ENCODE assay signal across 11 cellular contexts in genomic region chr5:139388198-139388821, GRCh38. TPM values are rescaled to one million over a fixed set of nuclear protein-coding genes. Genes with fewer than 3 reads are reported as not detected.
A peak's percentile ranks its signal among the peaks of the same experiment; 100 is the strongest.
DNase-seq lines count a peak whose midpoint lies in the region; ATAC-seq and TF ChIP-seq lines count a peak whose summit lies in the region.
"Had no signal": no experiment of that assay in that cellular context is flagged by ENCODE, and none has a peak within 500 bp of the region (broad histone marks: within the 10 kb centered on the region; RNA-seq: fewer than 3 reads in every experiment).

No MANE protein-coding gene starts in this region.

- no peak for DNase-seq in activated T-cell treated with anti-CD3 and anti-CD28 coated beads, Interleukin-2, amount 50 U/mL, for 4 hours
- no peak for DNase-seq in activated T-cell treated with anti-CD3 and anti-CD28 coated beads, Interleukin-2, amount 50 U/mL, for 48 hours
- DNase-seq in right atrium auricular region (ENCODE audit: low spot score), result no peak
- DNase-seq in stimulated activated naive B cell treated with anti-CD40 and anti-IgM and Interleukin-4, amounts not matched to agents 10 μg/mL and 1 μg/mL and 100 μg/mL, for 72 hours, result no peak
- no peak for DNase-seq in HCEC 1CT
- DNase-seq in midbrain (lab: John Stamatoyannopoulos, UW), result no peak
- DNase-seq: activated CD4-positive, alpha-beta T cell treated with anti-CD3 and anti-CD28 coated beads for 1 hour had no signal

- ATAC-seq in activated T-cell treated with anti-CD3 and anti-CD28 coated beads, Interleukin-2, amount 50 U/mL, for 4 hours, result no peak
- no peak for ATAC-seq in stimulated activated naive B cell treated with anti-CD40 and anti-IgM and Interleukin-4, amounts not matched to agents 10 μg/mL and 1 μg/mL and 100 μg/mL, for 72 hours (replicated peaks)
- no peak for ATAC-seq in GM21529 (IDR thresholded peaks at IDR 0.05; ENCODE audit: unreplicated experiment)
- ATAC-seq: gastrocnemius medialis had no signal

- H3K4me3 Mint-ChIP-seq in activated T-cell treated with anti-CD3 and anti-CD28 coated beads, Interleukin-2, amount 50 U/mL, for 4 hours, result peak overlapping the region; percentile 24
- H3K4me3 Mint-ChIP-seq in stimulated activated naive B cell treated with anti-CD40 and anti-IgM and Interleukin-4, amounts not matched to agents 10 μg/mL and 1 μg/mL and 100 μg/mL, for 72 hours, result peak overlapping the region; percentile 92 to 93

- H3K4me1 ChIP-seq in OCI-LY3 (ENCODE audit: low read length), result peaks cover 53% of the 10 kb centered on the region
- peaks cover 0 to 70% of the 10 kb centered on the region in 2 donors for H3K4me1 ChIP-seq in right atrium auricular region

- H3K4me3 ChIP-seq in OCI-LY3 (ENCODE audit: low read length) (no peak overlapping the region), right atrium auricular region (peak overlapping the region in 1 of 2 donors; percentile 2)
- H3K4me3 ChIP-seq: gastrocnemius medialis had no signal

- no peaks in the 10 kb centered on the region for H3K9me3 Mint-ChIP-seq in activated T-cell treated with anti-CD3 and anti-CD28 coated beads, Interleukin-2, amount 50 U/mL, for 4 hours
- no peaks in the 10 kb centered on the region for H3K9me3 Mint-ChIP-seq in stimulated activated naive B cell treated with anti-CD40 and anti-IgM and Interleukin-4, amounts not matched to agents 10 μg/mL and 1 μg/mL and 100 μg/mL, for 72 hours

- TF ChIP-seq CTCF in OCI-LY3 (IDR thresholded peaks at IDR 0.05; ENCODE audit: low read depth, low read length) (no peak), right atrium auricular region (IDR thresholded peaks at IDR 0.05) (no peak)

- H3K9me3 ChIP-seq in OCI-LY3 (ENCODE audit: insufficient read depth, low read length), result no peaks in the 10 kb centered on the region; the same call in 1 of the 2 replicates
- H3K9me3 ChIP-seq in right atrium auricular region, result no peaks in the 10 kb centered on the region
- H3K9me3 ChIP-seq: gastrocnemius medialis had no signal

- no peaks in the 10 kb centered on the region for H4K20me1 ChIP-seq in OCI-LY3 (ENCODE audit: insufficient read depth, low read length)

- H3K27me3 Mint-ChIP-seq in activated T-cell treated with anti-CD3 and anti-CD28 coated beads, Interleukin-2, amount 50 U/mL, for 4 hours (ENCODE audit: low read depth), result no peaks in the 10 kb centered on the region
- no peaks in the 10 kb centered on the region for H3K27me3 Mint-ChIP-seq in stimulated activated naive B cell treated with anti-CD40 and anti-IgM and Interleukin-4, amounts not matched to agents 10 μg/mL and 1 μg/mL and 100 μg/mL, for 72 hours

- no peaks in the 10 kb centered on the region for H3K36me3 Mint-ChIP-seq in activated T-cell treated with anti-CD3 and anti-CD28 coated beads, Interleukin-2, amount 50 U/mL, for 4 hours (ENCODE audit: insufficient read depth)
- peaks cover 13 to 43% of the 10 kb centered on the region in 2 donors for H3K36me3 Mint-ChIP-seq in stimulated activated naive B cell treated with anti-CD40 and anti-IgM and Interleukin-4, amounts not matched to agents 10 μg/mL and 1 μg/mL and 100 μg/mL, for 72 hours

- H3K27ac ChIP-seq in OCI-LY3 (ENCODE audit: low read length) (no peak overlapping the region), right atrium auricular region (peak overlapping the region; percentile 26 to 34)

- peak overlapping the region; percentile 97 for H3K27ac Mint-ChIP-seq in stimulated activated naive B cell treated with anti-CD40 and anti-IgM and Interleukin-4, amounts not matched to agents 10 μg/mL and 1 μg/mL and 100 μg/mL, for 72 hours

- H3K4me2 ChIP-seq in OCI-LY3 (ENCODE audit: low read length), result peak overlapping the region; percentile 22; the same call in 1 of the 2 replicates

- H3K4me1 Mint-ChIP-seq in activated T-cell treated with anti-CD3 and anti-CD28 coated beads, Interleukin-2, amount 50 U/mL, for 4 hours (ENCODE audit: low read depth), result peaks cover 61% of the 10 kb centered on the region
- H3K4me1 Mint-ChIP-seq in stimulated activated naive B cell treated with anti-CD40 and anti-IgM and Interleukin-4, amounts not matched to agents 10 μg/mL and 1 μg/mL and 100 μg/mL, for 72 hours, result peaks cover 65 to 91% of the 10 kb centered on the region in 2 donors

- H3K36me3 ChIP-seq in OCI-LY3 (replicated peaks; ENCODE audit: low read depth, low read length) (no peaks in the 10 kb centered on the region), right atrium auricular region (no peaks in the 10 kb centered on the region)
- H3K36me3 ChIP-seq: gastrocnemius medialis had no signal

- H3K79me2 ChIP-seq in OCI-LY3 (ENCODE audit: low read length), result peaks cover 1% of the 10 kb centered on the region

- no peak overlapping the region for H3K9ac ChIP-seq in OCI-LY3 (ENCODE audit: low read length)

- no peak overlapping the region for H2AFZ ChIP-seq in OCI-LY3 (ENCODE audit: low read depth, low read length)

- no peaks in the 10 kb centered on the region for H3K27me3 ChIP-seq in OCI-LY3 (ENCODE audit: low read depth, low read length)
- no peaks in the 10 kb centered on the region for H3K27me3 ChIP-seq in right atrium auricular region
- H3K27me3 ChIP-seq: gastrocnemius medialis had no signal

RNA-seq across cellular contexts. Expression of gene MZB1, which starts 1.4 kb away (rescaled TPM):
- total RNA-seq in activated T-cell treated with anti-CD3 and anti-CD28 coated beads, Interleukin-2, amount 50 U/mL, for 4 hours, result 1 to 10 TPM; 1.8 to 5.0 (median 2.5) TPM
- total RNA-seq in right atrium auricular region, result 1 to 10 TPM in 1 of 2 donors, under 1 TPM in 1; 0.70 to 1.3 TPM
- total RNA-seq: Daoy had no signal

RNA-seq across cellular contexts. Expression of gene SLC23A1, which starts 5.2 kb away (rescaled TPM):
- not detected for total RNA-seq in activated T-cell treated with anti-CD3 and anti-CD28 coated beads, Interleukin-2, amount 50 U/mL, for 4 hours
- total RNA-seq in right atrium auricular region, result not detected
- total RNA-seq: Daoy, gastrocnemius medialis had no signal

RNA-seq across cellular contexts. Expression of gene PROB1, which starts 6.6 kb away (rescaled TPM):
- total RNA-seq in activated T-cell treated with anti-CD3 and anti-CD28 coated beads, Interleukin-2, amount 50 U/mL, for 4 hours, result 1 to 10 TPM; 2.2 to 4.8 (median 4.1) TPM
- total RNA-seq in right atrium auricular region, result 10 to 100 TPM; 15.8 to 28.6 TPM

RNA-seq across cellular contexts. Expression of gene SPATA24, which starts 15.6 kb away (rescaled TPM):
- 1 to 10 TPM; 2.4 to 3.6 (median 2.6) TPM for total RNA-seq in activated T-cell treated with anti-CD3 and anti-CD28 coated beads, Interleukin-2, amount 50 U/mL, for 4 hours
- total RNA-seq in right atrium auricular region, result 10 to 100 TPM in 1 of 2 donors, 1 to 10 TPM in 1; 9.5 to 29.7 TPM

RNA-seq across cellular contexts. Expression of gene PAIP2, which starts 46.7 kb away (rescaled TPM):
- 10 to 100 TPM; 47.0 to 59.9 (median 50.5) TPM for total RNA-seq in activated T-cell treated with anti-CD3 and anti-CD28 coated beads, Interleukin-2, amount 50 U/mL, for 4 hours
- total RNA-seq in right atrium auricular region, result 100 to 1,000 TPM in 1 of 2 donors, 10 to 100 TPM in 1; 97.6 to 156 TPM
